In genomic region chr17:9529033-9529748, GRCh38 we compare ENCODE assay signal across 8 cellular contexts. TPM values are rescaled to one million over a fixed set of nuclear protein-coding genes. Genes with fewer than 3 reads are reported as not detected.
DNase-seq lines count a peak whose midpoint lies in the region; ATAC-seq and TF ChIP-seq lines count a peak whose summit lies in the region.

No MANE protein-coding gene starts in this region.

- no peaks in the 10 kb centered on the region for H3K9me3 ChIP-seq in left ventricle myocardium inferior (replicated peaks)

- H3K4me3 ChIP-seq in left ventricle myocardium inferior, result no peak overlapping the region
- no peak overlapping the region for H3K4me3 ChIP-seq in lower leg skin (ENCODE audit: low read depth, poor library complexity, severe bottlenecking)

- no peak for ATAC-seq in GM21381 (IDR thresholded peaks at IDR 0.05; ENCODE audit: unreplicated experiment)
- no peak for ATAC-seq in GM21528 (IDR thresholded peaks at IDR 0.05; ENCODE audit: low FRiP score, unreplicated experiment)
- no peak for ATAC-seq in esophagus mucosa

- H3K27ac ChIP-seq in left ventricle myocardium inferior (replicated peaks), result no peak overlapping the region

- H3K27me3 ChIP-seq in left ventricle myocardium inferior (ENCODE audit: low read depth), result no peaks in the 10 kb centered on the region

- no peak for TF ChIP-seq POLR2A in lower leg skin (IDR thresholded peaks at IDR 0.05)

- WGBS in lower leg skin, 2 donors, result 67 to 81% methylated on average over 4 to 5 of the region's 5 CpGs

- TF ChIP-seq CTCF in left ventricle myocardium inferior (IDR thresholded peaks at IDR 0.05; ENCODE audit: borderline replicate concordance) (peak; percentile 51), lower leg skin (IDR thresholded peaks at IDR 0.05) (no peak)

- H3K4me1 ChIP-seq in left ventricle myocardium inferior, result no peaks in the 10 kb centered on the region

- intact Hi-C loops in left ventricle myocardium inferior (cut with micrococcal nuclease), result loop anchor here (5.0 kb wide), 1 partner anchor 532 kb away; no protein-coding TSS in a partner anchor
- intact Hi-C loops in lower leg skin (cut with DNase I; ENCODE audit: low total_unique reads), result no loop called here

- DNase-seq in stimulated activated CD4-positive, alpha-beta T cell treated with anti-CD3 and anti-CD28 coated beads, Interleukin-1b, Interleukin-23, amount 100 ng/mL, for 48 hours, result peak; percentile 11
- no peak for DNase-seq in stimulated activated CD4-positive, alpha-beta T cell treated with anti-CD3 and anti-CD28 coated beads, Interleukin-12 subunit alpha, Interleukin-12 subunit beta, amount 100 ng/mL, for 4 hours
- DNase-seq in RPMI8226 (peak; percentile 9), left ventricle myocardium inferior (no peak), lower leg skin (ENCODE audit: low spot score in 2 of 2) (no peak)

- H3K36me3 ChIP-seq in left ventricle myocardium inferior, result no peaks in the 10 kb centered on the region

RNA-seq across cellular contexts. Expression of gene STX8, which starts 46.4 kb away (rescaled TPM):
- total RNA-seq in left ventricle myocardium inferior (61.3 TPM), lower leg skin (10 to 100 TPM; 32.1 to 56.4 (median 45.1) TPM), esophagus mucosa (45.9 TPM)

RNA-seq across cellular contexts. Expression of gene CFAP52, which starts 47.3 kb away (rescaled TPM):
- total RNA-seq in left ventricle myocardium inferior (not detected), lower leg skin (under 1 TPM in 1 of 4 donors, not detected in 3; 0.29 TPM), esophagus mucosa (not detected)

Comparison
In these comparisons a context has a peak if more than half of its experiments do, and no peak if none do; other contexts are left out.
1. DNase-seq: peak in stimulated activated CD4-positive, alpha-beta T cell treated with anti-CD3 and anti-CD28 coated beads, Interleukin-1b, Interleukin-23, amount 100 ng/mL, for 48 hours (single experiment) and RPMI8226 (single experiment); none in stimulated activated CD4-positive, alpha-beta T cell treated with anti-CD3 and anti-CD28 coated beads, Interleukin-12 subunit alpha, Interleukin-12 subunit beta, amount 100 ng/mL, for 4 hours (single experiment), left ventricle myocardium inferior (single experiment) and lower leg skin (0 of 2).